ENCODE assay signal across 8 cellular contexts in genomic region chr12:49055978-49056754, GRCh38. TPM values are rescaled to one million over a fixed set of nuclear protein-coding genes. Genes with fewer than 3 reads are reported as not detected.
A peak's percentile ranks its signal among the peaks of the same experiment; 100 is the strongest.
DNase-seq lines count a peak whose midpoint lies in the region; ATAC-seq and TF ChIP-seq lines count a peak whose summit lies in the region.

No MANE protein-coding gene starts in this region.

- peak; percentile 17 for DNase-seq in activated CD4-positive, CD25-positive, alpha-beta regulatory T cell treated with anti-CD3 and anti-CD28 coated beads, Interleukin-2, amount 50 U/mL, for 16 hours (ENCODE audit: low read depth, low spot score)
- no peak for DNase-seq in activated CD4-positive, CD25-positive, alpha-beta regulatory T cell treated with anti-CD3 and anti-CD28 coated beads, Interleukin-2, amount 50 U/mL, for 72 hours
- DNase-seq in NCI-H510A treated with DMSO at 0.1 percent for 48 hours (lab: John Stamatoyannopoulos, UW) (peak; percentile 64), epithelial cell of proximal tubule (ENCODE audit: low read depth) (no peak), mucosa of gallbladder (ENCODE audit: low spot score) (peak; percentile 65), substantia nigra (lab: John Stamatoyannopoulos, UW) (peak in 35 of 49 donors; percentile 12 to 69 (median 36))
- DNase-seq in activated CD8-positive, alpha-beta T cell treated with anti-CD3 and anti-CD28 coated beads for 36 hours = peak; percentile 76

- no peaks in the 10 kb centered on the region for H3K27me3 Mint-ChIP-seq in activated CD8-positive, alpha-beta T cell treated with anti-CD3 and anti-CD28 coated beads for 36 hours

- H3K4me1 Mint-ChIP-seq in activated CD8-positive, alpha-beta T cell treated with anti-CD3 and anti-CD28 coated beads for 36 hours (ENCODE audit: low read depth) = peaks cover 42% of the 10 kb centered on the region

- peak overlapping the region; percentile 90 for H3K4me3 ChIP-seq in epithelial cell of proximal tubule (ENCODE audit: low read depth, low read length)

- CTCF ChIA-PET in activated CD8-positive, alpha-beta T cell treated with anti-CD3 and anti-CD28 coated beads for 36 hours (lab: Charles Lee) = interaction anchor here (1.3 to 6.5 kb wide), 4 partner anchors 8 to 68 kb away, joined by 5 to 53 read pairs (median 12); no protein-coding TSS in a partner anchor

- intact Hi-C loops in activated CD8-positive, alpha-beta T cell treated with anti-CD3 and anti-CD28 coated beads for 36 hours (cut with micrococcal nuclease) = no loop called here

- no peak for TF ChIP-seq CTCF in activated CD8-positive, alpha-beta T cell treated with anti-CD3 and anti-CD28 coated beads for 36 hours (IDR thresholded peaks at IDR 0.05)
- no peak for TF ChIP-seq CTCF in epithelial cell of proximal tubule (conservative IDR thresholded peaks at IDR 0.05; ENCODE audit: low read depth, low read length)

- peak overlapping the region; percentile 92 for H3K27ac Mint-ChIP-seq in activated CD8-positive, alpha-beta T cell treated with anti-CD3 and anti-CD28 coated beads for 36 hours

- POLR2A ChIA-PET in activated CD8-positive, alpha-beta T cell treated with anti-CD3 and anti-CD28 coated beads for 36 hours (lab: Charles Lee) = interaction anchor here (1.5 to 4.5 kb wide), 4 partner anchors 13 to 74 kb away, joined by 5 to 31 read pairs (median 6); partner anchors contain the start of genes RHEBL1 and TUBA1B

- H3K9me3 Mint-ChIP-seq in activated CD8-positive, alpha-beta T cell treated with anti-CD3 and anti-CD28 coated beads for 36 hours = no peaks in the 10 kb centered on the region

- peak; percentile 72 for ATAC-seq in HG02571 (IDR thresholded peaks at IDR 0.05; ENCODE audit: unreplicated experiment)
- peak; percentile 77 for ATAC-seq in activated CD8-positive, alpha-beta T cell treated with anti-CD3 and anti-CD28 coated beads for 36 hours

- H3K27ac ChIP-seq in substantia nigra (ENCODE audit: low read depth, low read length, poor library complexity, severe bottlenecking) = no peak overlapping the region

- peaks cover 56% of the 10 kb centered on the region for H3K36me3 Mint-ChIP-seq in activated CD8-positive, alpha-beta T cell treated with anti-CD3 and anti-CD28 coated beads for 36 hours (ENCODE audit: low read depth)

- H3K4me3 Mint-ChIP-seq in activated CD8-positive, alpha-beta T cell treated with anti-CD3 and anti-CD28 coated beads for 36 hours = peak overlapping the region; percentile 97

RNA-seq across cellular contexts. Expression of gene KMT2D, which starts 4.4 kb away (rescaled TPM):
- total RNA-seq in activated CD8-positive, alpha-beta T cell treated with anti-CD3 and anti-CD28 coated beads for 36 hours = 10 to 100 TPM; 57.5 to 62.3 TPM
- 16.6 and 17.2 TPM in 2 replicates for total RNA-seq in epithelial cell of proximal tubule
- total RNA-seq in mucosa of gallbladder = 104 TPM

RNA-seq across cellular contexts. Expression of gene RHEBL1, which starts 13.6 kb away (rescaled TPM):
- 10 to 100 TPM; 18.5 to 19.8 TPM for total RNA-seq in activated CD8-positive, alpha-beta T cell treated with anti-CD3 and anti-CD28 coated beads for 36 hours
- total RNA-seq in epithelial cell of proximal tubule (1.6 and 2.3 TPM in 2 replicates), mucosa of gallbladder (0.29 TPM)

RNA-seq across cellular contexts. Expression of gene PRKAG1, which starts 37.6 kb away (rescaled TPM):
- 10 to 100 TPM; 43.3 to 47.3 TPM for total RNA-seq in activated CD8-positive, alpha-beta T cell treated with anti-CD3 and anti-CD28 coated beads for 36 hours
- total RNA-seq in epithelial cell of proximal tubule (50.7 and 68.5 TPM in 2 replicates), mucosa of gallbladder (51.7 TPM)

RNA-seq across cellular contexts. Expression of gene DHH, which starts 38.4 kb away (rescaled TPM):
- under 1 TPM in 1 of 2 experiments, not detected in 1; 0.14 TPM for total RNA-seq in activated CD8-positive, alpha-beta T cell treated with anti-CD3 and anti-CD28 coated beads for 36 hours
- total RNA-seq in epithelial cell of proximal tubule (0.14 and 0.52 TPM in 2 replicates), mucosa of gallbladder (1.5 TPM)

RNA-seq across cellular contexts. Expression of gene LMBR1L, which starts 54.5 kb away (rescaled TPM):
- 10 to 100 TPM; 43.5 to 50.9 TPM for total RNA-seq in activated CD8-positive, alpha-beta T cell treated with anti-CD3 and anti-CD28 coated beads for 36 hours
- total RNA-seq in epithelial cell of proximal tubule = 21.8 and 37.8 TPM in 2 replicates
- total RNA-seq in mucosa of gallbladder = 53.1 TPM

Comparison
In these comparisons a context has a peak if more than half of its experiments do, and no peak if none do; other contexts are left out.
1. DNase-seq: peak in activated CD4-positive, CD25-positive, alpha-beta regulatory T cell treated with anti-CD3 and anti-CD28 coated beads, Interleukin-2, amount 50 U/mL, for 16 hours (single experiment), NCI-H510A treated with DMSO at 0.1 percent for 48 hours (single experiment), activated CD8-positive, alpha-beta T cell treated with anti-CD3 and anti-CD28 coated beads for 36 hours (single experiment), mucosa of gallbladder (single experiment) and substantia nigra (35 of 49); none in activated CD4-positive, CD25-positive, alpha-beta regulatory T cell treated with anti-CD3 and anti-CD28 coated beads, Interleukin-2, amount 50 U/mL, for 72 hours (single experiment) and epithelial cell of proximal tubule (single experiment).